ENCODE assay signal across 8 cellular contexts in the genomic region with DNA sequence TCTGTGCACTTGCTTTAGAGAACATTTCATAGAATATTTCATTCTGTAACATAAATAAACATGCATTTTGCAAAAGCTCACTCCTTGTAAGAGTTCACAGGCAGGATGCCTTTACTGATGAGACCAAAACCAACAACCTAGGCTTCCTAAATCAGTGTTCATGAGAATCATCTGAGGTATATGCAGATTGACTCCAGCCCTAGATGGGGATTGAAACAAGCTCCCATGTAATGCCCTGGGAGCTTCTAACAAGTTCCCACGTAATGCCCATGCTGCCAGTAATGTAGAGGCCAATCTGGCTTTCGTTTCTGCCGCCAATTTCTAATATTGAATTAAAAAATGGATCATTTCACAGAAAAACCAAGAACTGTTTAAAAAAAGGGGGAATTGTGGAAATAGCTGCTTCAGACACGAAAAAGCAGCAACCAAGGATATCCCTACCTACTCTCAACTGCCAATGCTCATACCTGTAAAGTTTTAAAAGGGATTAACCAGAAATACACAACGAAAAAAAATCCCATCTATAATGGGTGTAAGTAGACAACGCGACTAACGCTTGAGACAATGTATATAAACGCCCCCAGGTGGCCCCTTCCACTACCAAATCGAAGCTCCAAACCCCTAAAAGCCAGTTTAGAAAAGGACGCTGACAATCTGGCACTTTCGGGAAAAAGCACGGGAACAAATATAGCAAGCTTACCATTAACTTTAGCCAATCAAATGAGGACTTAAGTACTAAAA.
DNase-seq lines count a peak whose midpoint lies in the region; ATAC-seq and TF ChIP-seq lines count a peak whose summit lies in the region.

No MANE protein-coding gene starts in this region.

- no peak overlapping the region for H3K27ac Mint-ChIP-seq in stimulated activated naive B cell treated with anti-CD40 and anti-IgM and Interleukin-4, amounts not matched to agents 10 μg/mL and 1 μg/mL and 100 μg/mL, for 72 hours

- H3K4me1 Mint-ChIP-seq in stimulated activated naive B cell treated with anti-CD40 and anti-IgM and Interleukin-4, amounts not matched to agents 10 μg/mL and 1 μg/mL and 100 μg/mL, for 72 hours = peaks cover 3 to 12% of the 10 kb centered on the region in 2 donors

- peak; percentile 68 for TF ChIP-seq POLR2A in erythroblast (IDR thresholded peaks at IDR 0.05; ENCODE audit: low read length)

- no peaks in the 10 kb centered on the region for H3K27me3 Mint-ChIP-seq in stimulated activated naive B cell treated with anti-CD40 and anti-IgM and Interleukin-4, amounts not matched to agents 10 μg/mL and 1 μg/mL and 100 μg/mL, for 72 hours

- H3K4me3 Mint-ChIP-seq in stimulated activated naive B cell treated with anti-CD40 and anti-IgM and Interleukin-4, amounts not matched to agents 10 μg/mL and 1 μg/mL and 100 μg/mL, for 72 hours = no peak overlapping the region

- no peaks in the 10 kb centered on the region for H3K9me3 Mint-ChIP-seq in stimulated activated naive B cell treated with anti-CD40 and anti-IgM and Interleukin-4, amounts not matched to agents 10 μg/mL and 1 μg/mL and 100 μg/mL, for 72 hours

- DNase-seq in stimulated activated CD4-positive, alpha-beta T cell treated with anti-CD3 and anti-CD28 coated beads, Interleukin-1b, Interleukin-23, amount 100 ng/mL, for 48 hours = peak; percentile 23
- no peak for DNase-seq in stimulated activated CD4-positive, alpha-beta T cell treated with anti-CD3 and anti-CD28 coated beads, Interleukin-12 subunit alpha, Interleukin-12 subunit beta, amount 100 ng/mL, for 4 hours
- DNase-seq in OCI-M1 (lab: John Stamatoyannopoulos, UW) = peak; percentile 96
- peak; percentile 79 to 85 for DNase-seq in erythroblast (lab: John Stamatoyannopoulos, UW)
- DNase-seq in stimulated activated naive B cell treated with anti-CD40 and anti-IgM and Interleukin-4, amounts not matched to agents 10 μg/mL and 1 μg/mL and 100 μg/mL, for 72 hours = no peak
- no peak for DNase-seq in Ammon's horn (ENCODE audit: low spot score)
- DNase-seq in GM03348 (ENCODE audit: low spot score) = no peak
- no peak for DNase-seq in NCI-H226

- no peak for ATAC-seq in stimulated activated naive B cell treated with anti-CD40 and anti-IgM and Interleukin-4, amounts not matched to agents 10 μg/mL and 1 μg/mL and 100 μg/mL, for 72 hours (replicated peaks)

- no peaks in the 10 kb centered on the region for H3K36me3 Mint-ChIP-seq in stimulated activated naive B cell treated with anti-CD40 and anti-IgM and Interleukin-4, amounts not matched to agents 10 μg/mL and 1 μg/mL and 100 μg/mL, for 72 hours

Comparison
In these comparisons a context has a peak if more than half of its experiments do, and no peak if none do; other contexts are left out.
1. DNase-seq: peak in stimulated activated CD4-positive, alpha-beta T cell treated with anti-CD3 and anti-CD28 coated beads, Interleukin-1b, Interleukin-23, amount 100 ng/mL, for 48 hours (single experiment), OCI-M1 (single experiment) and erythroblast (2 of 2); none in stimulated activated CD4-positive, alpha-beta T cell treated with anti-CD3 and anti-CD28 coated beads, Interleukin-12 subunit alpha, Interleukin-12 subunit beta, amount 100 ng/mL, for 4 hours (single experiment), stimulated activated naive B cell treated with anti-CD40 and anti-IgM and Interleukin-4, amounts not matched to agents 10 μg/mL and 1 μg/mL and 100 μg/mL, for 72 hours (single experiment), Ammon's horn (single experiment), GM03348 (single experiment) and NCI-H226 (single experiment).